In the genomic region with DNA sequence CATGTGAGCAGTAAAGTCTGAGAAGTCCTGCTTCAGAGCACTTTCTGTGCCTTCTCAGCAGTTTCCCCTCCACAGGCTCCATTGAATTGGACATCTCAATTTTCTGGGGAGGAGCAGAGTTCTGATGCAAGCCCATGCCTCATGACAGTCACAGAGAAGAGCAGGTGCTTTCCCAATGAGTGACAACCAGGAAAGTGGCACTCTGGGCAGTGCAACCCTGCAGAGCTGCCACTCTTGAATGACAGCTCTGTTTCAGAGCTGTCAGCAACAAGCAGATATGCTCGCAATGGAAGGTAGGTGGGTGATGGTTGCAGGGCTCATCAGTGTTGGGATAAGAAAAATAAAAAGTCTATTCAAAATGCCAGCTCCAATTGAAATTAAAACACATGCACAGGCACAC, we compare ENCODE assay signal across 23 cellular contexts. TPM values are rescaled to one million over a fixed set of nuclear protein-coding genes. Genes with fewer than 3 reads are reported as not detected.
"Had no signal": no experiment of that assay in that cellular context is flagged by ENCODE, and none has a peak within 500 bp of the region (broad histone marks: within the 10 kb centered on the region; RNA-seq: fewer than 3 reads in every experiment).

No MANE protein-coding gene starts in this region.

- H3K36me3 ChIP-seq: colonic mucosa, neutrophil, right atrium auricular region, sigmoid colon, suprapubic skin, thyroid gland, upper lobe of left lung, uterus had no signal

- H3K4me3 ChIP-seq: colonic mucosa, hepatocyte, lung, right atrium auricular region, sigmoid colon, skin epidermis, suprapubic skin, thyroid gland, upper lobe of left lung, uterus had no signal

- H3K4me1 ChIP-seq: colonic mucosa, foreskin keratinocyte, right atrium auricular region, sigmoid colon, suprapubic skin, thyroid gland, upper lobe of left lung, uterus had no signal

- H3K27me3 ChIP-seq: colonic mucosa, right atrium auricular region, thyroid gland, upper lobe of left lung, uterus had no signal

- H3K9me3 ChIP-seq: colonic mucosa, neutrophil, right atrium auricular region, sigmoid colon, suprapubic skin, thyroid gland, upper lobe of left lung, uterus had no signal

- H3K79me2 ChIP-seq: hepatocyte had no signal

- H3K27ac Mint-ChIP-seq: natural killer cell treated with Interleukin-12 subunit alpha and Interleukin-12 subunit beta and Interleukin-15 and Interleukin-18, amount 100 ng/mL, for 72 hours had no signal

- H3K4me3 Mint-ChIP-seq: natural killer cell treated with Interleukin-12 subunit alpha and Interleukin-12 subunit beta and Interleukin-15 and Interleukin-18, amount 100 ng/mL, for 72 hours had no signal

- H3K36me3 Mint-ChIP-seq: natural killer cell treated with Interleukin-12 subunit alpha and Interleukin-12 subunit beta and Interleukin-15 and Interleukin-18, amount 100 ng/mL, for 72 hours had no signal

- H3K9me3 Mint-ChIP-seq: natural killer cell treated with Interleukin-12 subunit alpha and Interleukin-12 subunit beta and Interleukin-15 and Interleukin-18, amount 100 ng/mL, for 72 hours had no signal

- H2AFZ ChIP-seq: hepatocyte had no signal

- ATAC-seq: left colon; left ventricle myocardium superior; natural killer cell treated with Interleukin-12 subunit alpha and Interleukin-12 subunit beta and Interleukin-15 and Interleukin-18, amount 100 ng/mL, for 72 hours had no signal

- H3K4me2 ChIP-seq: hepatocyte had no signal

- H3K27ac ChIP-seq: colonic mucosa, foreskin keratinocyte, hepatocyte, neutrophil, right atrium auricular region, sigmoid colon, skin epidermis, suprapubic skin, thyroid gland, upper lobe of left lung, uterus had no signal

- DNase-seq: colonic mucosa; foreskin keratinocyte; head of caudate nucleus; kidney; left colon; left ventricle myocardium superior; posterior cingulate gyrus; sigmoid colon; stimulated activated CD4-positive, alpha-beta T cell treated with anti-CD3 and anti-CD28 coated beads, Interleukin-2, amount 100 ng/mL, for 24 hours; stimulated activated CD4-positive, alpha-beta T cell treated with anti-CD3 and anti-CD28 coated beads, Interleukin-4, amount 100 ng/mL, for 4 hours; thyroid gland; upper lobe of left lung; uterus had no signal

RNA-seq across cellular contexts. Expression of gene C10orf67, which starts 50.6 kb away (rescaled TPM):
- total RNA-seq: colonic mucosa; dermis blood vessel endothelial cell; left colon; natural killer cell treated with Interleukin-12 subunit alpha and Interleukin-12 subunit beta and Interleukin-15 and Interleukin-18, amount 100 ng/mL, for 72 hours; osteocyte; pulmonary artery endothelial cell; sigmoid colon had no signal
- polyA plus RNA-seq: hepatocyte had no signal
